In the genomic region with DNA sequence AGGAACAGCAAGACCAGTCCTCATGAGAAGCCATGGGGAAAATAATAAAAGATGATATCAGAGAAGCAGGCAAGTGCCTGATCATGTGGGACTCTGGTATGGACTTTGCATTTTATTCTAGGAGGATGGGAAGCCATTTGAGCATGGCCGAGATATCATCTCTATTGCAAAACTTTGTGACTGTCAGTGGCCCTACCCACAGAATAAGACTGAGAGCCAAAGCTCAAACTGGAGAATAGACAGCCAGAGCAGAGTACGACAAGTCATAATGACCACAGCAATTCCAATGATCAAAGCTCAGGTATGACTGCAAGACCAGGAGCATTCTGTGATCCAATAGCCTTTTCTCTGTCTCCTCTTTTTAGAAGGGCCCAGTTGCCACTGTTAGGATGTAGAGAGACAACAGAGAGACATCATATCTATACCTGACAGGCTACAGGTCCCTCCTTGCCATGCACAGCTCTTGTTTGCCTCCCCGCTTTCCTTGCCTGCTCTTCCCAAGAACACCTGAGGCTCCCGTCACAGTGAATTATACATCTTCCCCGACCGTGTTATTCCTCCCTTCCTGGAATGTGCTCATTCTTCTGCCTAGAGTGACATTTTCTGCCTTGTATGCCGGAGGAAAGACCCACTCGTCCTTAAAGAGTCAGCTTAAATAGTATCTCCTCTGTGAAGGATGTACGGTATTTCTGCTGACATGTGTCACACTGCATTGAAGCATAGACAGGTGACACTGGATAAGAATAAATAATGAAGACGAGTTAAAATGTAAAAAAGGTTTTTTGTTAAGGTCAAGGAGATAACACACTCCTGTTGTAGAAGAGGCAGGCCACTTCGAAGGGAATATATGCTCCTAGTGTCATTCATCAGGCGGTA, we compare ENCODE assay signal across 1 cellular context.
TF ChIP-seq lines count a peak whose summit lies in the region.

No MANE protein-coding gene starts in this region.

TF ChIP-seq in SK-N-SH, 30 proteins besides CTCF, POLR2A, EP300 and RAD21 (continued from another document):
- no peak for TF ChIP-seq IRF3 (IDR thresholded peaks at IDR 0.05; ENCODE audit: low read depth, low read length)
- no peak for TF ChIP-seq YY1 (IDR thresholded peaks at IDR 0.05; ENCODE audit: low read depth)
- no peak for TF ChIP-seq TAF1 (IDR thresholded peaks at IDR 0.05; ENCODE audit: borderline replicate concordance, low read depth, low read length)
- TF ChIP-seq EZH2phosphoT487 (IDR thresholded peaks at IDR 0.05; ENCODE audit: borderline replicate concordance, low read depth): no peak
- no peak for TF ChIP-seq SMC3 (IDR thresholded peaks at IDR 0.05; ENCODE audit: low read depth, low read length)
- TF ChIP-seq RFX5 (IDR thresholded peaks at IDR 0.05; ENCODE audit: low read length): no peak
- no peak for TF ChIP-seq SIN3A (IDR thresholded peaks at IDR 0.05; ENCODE audit: borderline replicate concordance, low read depth, low read length)
- TF ChIP-seq, protein P1, sequence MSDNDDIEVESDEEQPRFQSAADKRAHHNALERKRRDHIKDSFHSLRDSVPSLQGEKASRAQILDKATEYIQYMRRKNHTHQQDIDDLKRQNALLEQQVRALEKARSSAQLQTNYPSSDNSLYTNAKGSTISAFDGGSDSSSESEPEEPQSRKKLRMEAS (IDR thresholded peaks at IDR 0.05; ENCODE audit: low read depth): no peak
